ENCODE assay signal across 9 cellular contexts in genomic region chr10:63573068-63573697, GRCh38. TPM values are rescaled to one million over a fixed set of nuclear protein-coding genes. Genes with fewer than 3 reads are reported as not detected.
DNase-seq lines count a peak whose midpoint lies in the region; ATAC-seq, FAIRE-seq and TF ChIP-seq lines count a peak whose summit lies in the region.
"Had no signal": no experiment of that assay in that cellular context is flagged by ENCODE, and none has a peak within 500 bp of the region (broad histone marks: within the 10 kb centered on the region; RNA-seq: fewer than 3 reads in every experiment).

No MANE protein-coding gene starts in this region.

- in situ Hi-C loops in brain microvascular endothelial cell (cut with HindIII; ENCODE audit: low pct_ligation_motif_present, low sequenced_read_pairs) = no loop called here

- POLR2A ChIA-PET in CD8-positive, alpha-beta memory T cell (lab: Charles Lee) = no interaction called here

- no peak for DNase-seq in CD8-positive, alpha-beta memory T cell
- DNase-seq in LNCaP clone FGC (ENCODE audit: low read depth) = peak; percentile 72
- DNase-seq in brain microvascular endothelial cell = no peak
- DNase-seq in lower lobe of right lung = no peak
- DNase-seq in ureter (ENCODE audit: low spot score) = no peak
- no peak for DNase-seq in D721Med (ENCODE audit: insufficient read length, low spot score)

- H3K9me3 ChIP-seq in CD8-positive, alpha-beta memory T cell (ENCODE audit: low read length) = no peaks in the 10 kb centered on the region
- H3K9me3 ChIP-seq in lower lobe of right lung = no peaks in the 10 kb centered on the region

- H3K4me3 ChIP-seq in CD8-positive, alpha-beta memory T cell (ENCODE audit: low read length) = no peak overlapping the region
- peak overlapping the region; percentile 22; the same call in 1 of the 2 replicates for H3K4me3 ChIP-seq in LNCaP clone FGC (ENCODE audit: low read depth, low read length)
- H3K4me3 ChIP-seq in brain microvascular endothelial cell (ENCODE audit: low read depth, low read length) = no peak overlapping the region
- H3K4me3 ChIP-seq in lower lobe of right lung = no peak overlapping the region

- no peaks in the 10 kb centered on the region for H3K9me3 Mint-ChIP-seq in CD8-positive, alpha-beta memory T cell

- no peak for FAIRE-seq in D721Med (lab: Jason Lieb, UNC)
- FAIRE-seq: colon had no signal

- H3K27me3 ChIP-seq in CD8-positive, alpha-beta memory T cell (ENCODE audit: insufficient read depth, low read length, poor library complexity, severe bottlenecking) = no peaks in the 10 kb centered on the region
- H3K27me3 ChIP-seq in brain microvascular endothelial cell (replicated peaks) (no peaks in the 10 kb centered on the region), lower lobe of right lung (ENCODE audit: low read depth) (no peaks in the 10 kb centered on the region)

- no peaks in the 10 kb centered on the region for H3K27me3 Mint-ChIP-seq in CD8-positive, alpha-beta memory T cell

- ATAC-seq in lower lobe of right lung (peak; percentile 32 to 64), GM21515 (IDR thresholded peaks at IDR 0.05; ENCODE audit: unreplicated experiment) (no peak), HG03108 (IDR thresholded peaks at IDR 0.05; ENCODE audit: unreplicated experiment) (no peak)

- H3K36me3 ChIP-seq in CD8-positive, alpha-beta memory T cell (ENCODE audit: insufficient read depth, low read length) = no peaks in the 10 kb centered on the region
- H3K36me3 ChIP-seq in brain microvascular endothelial cell (replicated peaks) (peaks cover 13% of the 10 kb centered on the region), lower lobe of right lung (peaks cover 7% of the 10 kb centered on the region)

- TF ChIP-seq CTCF in LNCaP clone FGC (IDR thresholded peaks at IDR 0.05; ENCODE audit: control insufficient read depth, extremely low read depth, insufficient read depth) (no peak), brain microvascular endothelial cell (IDR thresholded peaks at IDR 0.05; ENCODE audit: low read depth, low read length, missing control alignments) (no peak), lower lobe of right lung (IDR thresholded peaks at IDR 0.05) (no peak), D721Med (IDR thresholded peaks at IDR 0.05; ENCODE audit: insufficient read depth, missing control alignments) (no peak)

- CTCF ChIA-PET in CD8-positive, alpha-beta memory T cell (lab: Charles Lee) = interaction anchor here (0.7 kb wide), 1 partner anchor 9 kb away, joined by 3 read pairs; no protein-coding TSS in a partner anchor

- peaks cover 15% of the 10 kb centered on the region for H3K4me1 ChIP-seq in CD8-positive, alpha-beta memory T cell (ENCODE audit: insufficient read depth, low read length)
- H3K4me1 ChIP-seq in lower lobe of right lung = peaks cover 28% of the 10 kb centered on the region

- peak overlapping the region in 1 of 7 donors; percentile 5 for H3K4me3 Mint-ChIP-seq in CD8-positive, alpha-beta memory T cell

- H3K27ac ChIP-seq in CD8-positive, alpha-beta memory T cell (ENCODE audit: low read depth, low read length) = no peak overlapping the region
- H3K27ac ChIP-seq in brain microvascular endothelial cell (peak overlapping the region; percentile 39), lower lobe of right lung (peak overlapping the region; percentile 54)

- peak overlapping the region in 5 of 8 donors; percentile 34 to 88 (median 75) for H3K27ac Mint-ChIP-seq in CD8-positive, alpha-beta memory T cell

- peaks cover 11 to 24% (median 20%) of the 10 kb centered on the region in 3 donors for H3K4me1 Mint-ChIP-seq in CD8-positive, alpha-beta memory T cell

- intact Hi-C loops in lower lobe of right lung (cut with DNase I) = no loop called here

- H3K36me3 Mint-ChIP-seq in CD8-positive, alpha-beta memory T cell = peaks cover 4 to 35% (median 6%) of the 10 kb centered on the region in 3 donors

RNA-seq across cellular contexts. Expression of gene REEP3, which starts 52.0 kb away (rescaled TPM):
- total RNA-seq in CD8-positive, alpha-beta memory T cell = 10 to 100 TPM; 23.7 to 25.5 TPM
- 7.4 TPM for polyA plus RNA-seq in CD8-positive, alpha-beta memory T cell
- total RNA-seq in lower lobe of right lung = 50.9 TPM
- total RNA-seq in ureter = 56.7 TPM

Comparison
In these comparisons a context has a peak if more than half of its experiments do, and no peak if none do; other contexts are left out.
1. ATAC-seq: peak in lower lobe of right lung (2 of 2); none in GM21515 (single experiment) and HG03108 (single experiment).